ENCODE assay signal across 19 cellular contexts in the genomic region with DNA sequence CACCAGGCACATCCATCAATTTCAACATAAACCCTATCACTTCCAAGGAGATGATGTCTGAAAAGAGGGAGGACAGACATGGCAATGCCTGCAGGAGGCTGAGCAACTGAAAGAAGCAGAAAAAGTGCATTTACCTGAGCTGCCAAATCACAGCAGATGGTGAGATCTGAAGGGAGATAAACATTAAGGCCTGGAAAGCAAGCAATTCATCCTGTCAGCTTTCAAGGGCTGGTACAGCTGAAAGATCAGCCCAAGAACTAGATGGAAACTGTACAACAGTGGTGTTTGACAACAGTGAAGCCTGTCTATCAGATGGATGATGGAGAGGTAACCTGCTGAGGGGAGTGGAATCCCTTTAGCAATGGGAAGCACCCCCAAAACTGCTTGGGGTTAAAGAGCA.
A peak's percentile ranks its signal among the peaks of the same experiment; 100 is the strongest.
DNase-seq lines count a peak whose midpoint lies in the region; ATAC-seq and TF ChIP-seq lines count a peak whose summit lies in the region.
"Had no signal": no experiment of that assay in that cellular context is flagged by ENCODE, and none has a peak within 500 bp of the region (broad histone marks: within the 10 kb centered on the region; RNA-seq: fewer than 3 reads in every experiment).

No MANE protein-coding gene starts in this region.

- no peaks in the 10 kb centered on the region for H3K36me3 ChIP-seq in parathyroid adenoma (ENCODE audit: control insufficient read depth, insufficient read depth, low read length)

- no peak overlapping the region for H2BK20ac ChIP-seq in H9 (ENCODE audit: low read depth, low read length, poor library complexity, severe bottlenecking)

- DNase-seq in H9 (no peak), NCI-H69 (lab: John Stamatoyannopoulos, UW) (peak; percentile 96), cerebellar cortex (ENCODE audit: low spot score) (peak; percentile 92), putamen (ENCODE audit: low spot score) (no peak)
- no peak for DNase-seq in activated CD8-positive, alpha-beta memory T cell treated with anti-CD3 and anti-CD28 coated beads, Interleukin-2, amount 50 U/mL, for 48 hours
- DNase-seq: AML-193, DMS79 treated with DMSO at 0.1 percent for 48 hours, H7, MV-4-11, NCI-H1417, NCI-H187, NCI-H748 treated with DMSO at 0.1 percent for 48 hours, T-cell had no signal

- no peak overlapping the region for H4K8ac ChIP-seq in H9 (replicated peaks; ENCODE audit: insufficient read length, low read depth, low read length)

- H3K23me2 ChIP-seq in H9 (ENCODE audit: insufficient read length, low read depth, low read length, poor library complexity, severe bottlenecking), result no peaks in the 10 kb centered on the region

- no peak overlapping the region for H3K14ac ChIP-seq in H9 (ENCODE audit: insufficient read depth, low read length)

- H3K4ac ChIP-seq in H9 (ENCODE audit: low read depth, low read length), result no peak overlapping the region

- H3K4me1 Mint-ChIP-seq in H9, result peaks cover 21 to 22% of the 10 kb centered on the region in 2 experiments
- H3K4me1 Mint-ChIP-seq: T-cell had no signal

- peaks cover 0 to 8% (median 4%) of the 10 kb centered on the region in 3 experiments; a peak in 4 of 7 replicates for H3K36me3 Mint-ChIP-seq in H9 (ENCODE audit: insufficient read depth in 1 of 3, low read depth in 3 of 3)
- H3K36me3 Mint-ChIP-seq: T-cell had no signal

- no peak overlapping the region for H3K4me3 Mint-ChIP-seq in H9
- H3K4me3 Mint-ChIP-seq: T-cell had no signal

- H3K18ac ChIP-seq in H9 (ENCODE audit: insufficient read length, low read depth, low read length), result no peak overlapping the region

- H3K79me1 ChIP-seq in H9 (ENCODE audit: insufficient read depth, low read depth, low read length, poor library complexity, severe bottlenecking), result no peaks in the 10 kb centered on the region

- H2BK5ac ChIP-seq in H9 (ENCODE audit: insufficient read length, low read length), result no peak overlapping the region

- no peaks in the 10 kb centered on the region for H3K9me3 ChIP-seq in H9 (ENCODE audit: control insufficient read depth, low read depth, low read length)
- H3K9me3 ChIP-seq in parathyroid adenoma (ENCODE audit: control insufficient read depth, low read length), result no peaks in the 10 kb centered on the region

- H2BK12ac ChIP-seq in H9 (ENCODE audit: insufficient read length, low read depth, low read length), result no peak overlapping the region

- no peak overlapping the region for H4K91ac ChIP-seq in H9 (ENCODE audit: insufficient read length, low read depth, low read length)

- H3K4me3 ChIP-seq in parathyroid adenoma (ENCODE audit: low read depth, low read length), result no peak overlapping the region

- H3K56ac ChIP-seq in H9 (ENCODE audit: insufficient read length, low read depth, low read length), result no peak overlapping the region

- no peak overlapping the region for H3K27ac ChIP-seq in H9 (ENCODE audit: insufficient read length, low read depth, low read length)
- H3K27ac ChIP-seq in parathyroid adenoma, result peak overlapping the region; percentile 37
- H3K27ac ChIP-seq: C4-2B, HL-60, KMS-11 had no signal

- no peak overlapping the region for H2BK15ac ChIP-seq in H9 (ENCODE audit: low read depth, low read length)

- no peaks in the 10 kb centered on the region for H4K20me1 ChIP-seq in H9 (ENCODE audit: control insufficient read depth, insufficient read depth, insufficient read length)

- H2AK5ac ChIP-seq in H9 (ENCODE audit: insufficient read length, low read length), result no peak overlapping the region

- no peak overlapping the region for H3T11ph ChIP-seq in H9 (ENCODE audit: low read length)

- no peak for TF ChIP-seq CTCF in H9 (conservative IDR thresholded peaks at IDR 0.05)
- TF ChIP-seq CTCF in parathyroid adenoma (IDR thresholded peaks at IDR 0.05), result no peak

- H3K27me3 Mint-ChIP-seq in H9 (ENCODE audit: low read depth), result no peaks in the 10 kb centered on the region
- H3K27me3 Mint-ChIP-seq: T-cell had no signal

- no peak overlapping the region for H3K4me2 ChIP-seq in H9 (ENCODE audit: insufficient read depth, insufficient read length, low read length)
- no peak overlapping the region for H3K4me2 ChIP-seq in parathyroid adenoma (ENCODE audit: low read length)
- H3K4me2 ChIP-seq: KMS-11 had no signal

- H3K79me2 ChIP-seq in H9 (ENCODE audit: insufficient read depth, low read length) (no peaks in the 10 kb centered on the region), parathyroid adenoma (no peaks in the 10 kb centered on the region)

- H3K9ac ChIP-seq in H9 (ENCODE audit: extremely low read depth, insufficient read length, low read length) (no peak overlapping the region), parathyroid adenoma (no peak overlapping the region)
- H3K9ac ChIP-seq: KMS-11 had no signal

- ATAC-seq in HG03135 (IDR thresholded peaks at IDR 0.05; ENCODE audit: unreplicated experiment), result no peak
- ATAC-seq: Right ventricle myocardium inferior, T-cell had no signal

- no peaks in the 10 kb centered on the region for H3K27me3 ChIP-seq in H9 (ENCODE audit: insufficient read depth, low read length)
- no peaks in the 10 kb centered on the region for H3K27me3 ChIP-seq in parathyroid adenoma (ENCODE audit: control insufficient read depth, insufficient read depth, low read length)

- H3K9me3 Mint-ChIP-seq in H9, result peaks cover 6 to 9% of the 10 kb centered on the region in 2 experiments; a peak in 3 of 5 replicates

- H2AFZ ChIP-seq in H9 (ENCODE audit: low read length) (no peak overlapping the region), parathyroid adenoma (no peak overlapping the region)

- no peak overlapping the region for H3K23ac ChIP-seq in H9 (ENCODE audit: insufficient read length, low read depth, low read length)

- H3K27ac Mint-ChIP-seq in H9, result peak overlapping the region in 2 of 3 experiments; percentile 17 to 56; a peak in 1 of 7 replicates
- H3K27ac Mint-ChIP-seq: T-cell had no signal

- H2BK120ac ChIP-seq in H9 (ENCODE audit: low read depth, low read length, poor library complexity, severe bottlenecking), result no peak overlapping the region

- H3K4me1 ChIP-seq in H9 (ENCODE audit: insufficient read depth, low read length), result 0 out of 2 replicates have a peak, but pooled peaks cover 2% of the 10 kb centered on the region
- H3K4me1 ChIP-seq in parathyroid adenoma, result peaks cover 7% of the 10 kb centered on the region

- H4K5ac ChIP-seq in H9 (ENCODE audit: insufficient read length, low read depth, low read length), result no peak overlapping the region

Comparison
In these comparisons a context has a peak if more than half of its experiments do, and no peak if none do; other contexts are left out.
1. DNase-seq: peak in NCI-H69 (single experiment) and cerebellar cortex (single experiment); none in H9 (single experiment), activated CD8-positive, alpha-beta memory T cell treated with anti-CD3 and anti-CD28 coated beads, Interleukin-2, amount 50 U/mL, for 48 hours (single experiment) and putamen (single experiment).